Comparison of ENCODE assay signal across 1 cellular context in genomic region chr5:177455036-177455660, GRCh38.
TF ChIP-seq lines count a peak whose summit lies in the region.

No MANE protein-coding gene starts in this region.

TF ChIP-seq in K562, 482 proteins besides CTCF, POLR2A, EP300 and RAD21 (continued from another document and continues in another):
- peak; percentile 93 for TF ChIP-seq ARID4B (CRISPR knock-in tag; IDR thresholded peaks at IDR 0.05)
- TF ChIP-seq TCF3 (CRISPR knock-in tag; IDR thresholded peaks at IDR 0.05), result peak; percentile 33; the same call in 1 of the 2 replicates
- peak; percentile 88; the same call in 1 of the 2 replicates for TF ChIP-seq ILF3 (IDR thresholded peaks at IDR 0.05; ENCODE audit: borderline replicate concordance)
- peak; percentile 51; the same call in 1 of the 2 replicates for TF ChIP-seq NFIC (IDR thresholded peaks at IDR 0.05)
- TF ChIP-seq EGR1 (conservative IDR thresholded peaks at IDR 0.05), result peak; percentile 94
- 0 out of 2 replicates have a peak, but pooled peaks have one; percentile 26 for TF ChIP-seq PML (IDR thresholded peaks at IDR 0.05; ENCODE audit: low read length)
- TF ChIP-seq EP400 (IDR thresholded peaks at IDR 0.05), result peak; percentile 64; the same call in 1 of the 2 replicates
- TF ChIP-seq MNT (conservative IDR thresholded peaks at IDR 0.05), result peak; percentile 83 to 94
- peak in 1 of 2 experiments; percentile 75; a peak in 1 of 4 replicates for TF ChIP-seq RCOR1 (IDR thresholded peaks at IDR 0.05; ENCODE audit: borderline replicate concordance in 1 of 2, low read depth in 2 of 2, low read length in 2 of 2)
- peak; percentile 42 for TF ChIP-seq FOSL1 (tag; conservative IDR thresholded peaks at IDR 0.05)
- peak; percentile 69 for TF ChIP-seq NR2C2 (CRISPR knock-in tag; IDR thresholded peaks at IDR 0.05)
- TF ChIP-seq NR2C2 (tag; IDR thresholded peaks at IDR 0.05), result peak; percentile 36; the same call in 1 of the 2 replicates
- TF ChIP-seq KLF1 (tag; IDR thresholded peaks at IDR 0.05), result peak; percentile 73
- TF ChIP-seq TEAD1 (CRISPR knock-in tag; IDR thresholded peaks at IDR 0.05), result peak in 1 of 2 experiments; percentile 42; a peak in 1 of 4 replicates
- TF ChIP-seq HNRNPL (IDR thresholded peaks at IDR 0.05; ENCODE audit: low read depth, low read length), result peak; percentile 83
- TF ChIP-seq ZNF583 (CRISPR knock-in tag; IDR thresholded peaks at IDR 0.05), result peak; percentile 72
- peak in 1 of 2 experiments; percentile 72; a peak in 1 of 4 replicates for TF ChIP-seq UBTF (IDR thresholded peaks at IDR 0.05; ENCODE audit: borderline replicate concordance in 1 of 2, low read depth in 2 of 2, low read length in 2 of 2)
- TF ChIP-seq HNRNPLL (IDR thresholded peaks at IDR 0.05; ENCODE audit: low read depth, low read length, poor library complexity, severe bottlenecking), result peak; percentile 83
- peak; percentile 38 to 83; a peak in 3 of 4 replicates for TF ChIP-seq NONO (IDR thresholded peaks at IDR 0.05; ENCODE audit: low read depth in 2 of 2, low read length in 1 of 2)
- peak; percentile 28; the same call in 1 of the 2 replicates for TF ChIP-seq IRF2 (CRISPR knock-in tag; IDR thresholded peaks at IDR 0.05)
- peak in 2 of 3 experiments; percentile 63 to 67 for TF ChIP-seq YY1 (IDR thresholded peaks at IDR 0.05; ENCODE audit: borderline replicate concordance in 1 of 3, control insufficient read depth in 1 of 3, extremely low read depth in 1 of 3, insufficient read depth in 3 of 3, insufficient read length in 1 of 3, insufficient replicate concordance in 2 of 3, low read depth in 1 of 3, low read length in 2 of 3)
- peak; percentile 76 for TF ChIP-seq TAF1 (IDR thresholded peaks at IDR 0.05; ENCODE audit: control insufficient read depth, extremely low read depth, insufficient read depth, low read length, severe bottlenecking)
- peak; percentile 55 for TF ChIP-seq FUS (optimal IDR thresholded peaks at IDR 0.05; ENCODE audit: low read depth, low read length)
- no peak for TF ChIP-seq BRF2 (IDR thresholded peaks at IDR 0.05; ENCODE audit: borderline replicate concordance, insufficient read depth, insufficient read length)
- peak; percentile 60; the same call in 1 of the 2 replicates for TF ChIP-seq NCOR1 (IDR thresholded peaks at IDR 0.05)
- TF ChIP-seq ZNF124 (CRISPR knock-in tag; IDR thresholded peaks at IDR 0.05), result peak; percentile 23; the same call in 1 of the 2 replicates
- TF ChIP-seq POLR2H (tag; IDR thresholded peaks at IDR 0.05; ENCODE audit: low read depth), result no peak
- peak; percentile 56 for TF ChIP-seq RBBP5 (IDR thresholded peaks at IDR 0.05; ENCODE audit: borderline replicate concordance, insufficient read depth, low read length, poor library complexity, severe bottlenecking)
- peak; percentile 20 for TF ChIP-seq JUND (IDR thresholded peaks at IDR 0.05; ENCODE audit: borderline replicate concordance, low read depth, low read length)
- TF ChIP-seq JUND (tag; IDR thresholded peaks at IDR 0.05; ENCODE audit: borderline replicate concordance, low read depth, low read length), result peak; percentile 43; the same call in 1 of the 3 replicates
- peak; percentile 63; the same call in 1 of the 2 replicates for TF ChIP-seq ATF6 (CRISPR knock-in tag; IDR thresholded peaks at IDR 0.05)
- TF ChIP-seq ZNF511 (CRISPR knock-in tag; IDR thresholded peaks at IDR 0.05), result peak; percentile 46; the same call in 1 of the 2 replicates
- peak; percentile 52 for TF ChIP-seq TBP (optimal IDR thresholded peaks at IDR 0.05; ENCODE audit: low read depth, low read length)
- no peak for TF ChIP-seq ZNF274 (IDR thresholded peaks at IDR 0.05; ENCODE audit: borderline replicate concordance, low read depth, low read length)
- no peak for TF ChIP-seq ZNF717 (CRISPR knock-in tag; IDR thresholded peaks at IDR 0.05)
- TF ChIP-seq ID3 (CRISPR knock-in tag; IDR thresholded peaks at IDR 0.05), result no peak
- TF ChIP-seq ID3 (tag; IDR thresholded peaks at IDR 0.05), result peak; percentile 67; the same call in 1 of the 2 replicates
- TF ChIP-seq PPARD (CRISPR knock-in tag; IDR thresholded peaks at IDR 0.05), result no peak
- peak; percentile 61 for TF ChIP-seq CREB1 (IDR thresholded peaks at IDR 0.05)
- TF ChIP-seq CREB1 (CRISPR knock-in tag; IDR thresholded peaks at IDR 0.05), result no peak
- TF ChIP-seq HCFC1 (IDR thresholded peaks at IDR 0.05; ENCODE audit: low read depth, low read length), result peak; percentile 59
- TF ChIP-seq MXI1 (IDR thresholded peaks at IDR 0.05; ENCODE audit: low read depth, low read length), result peak; percentile 49; the same call in 1 of the 2 replicates
- no peak for TF ChIP-seq PHF21A (IDR thresholded peaks at IDR 0.05; ENCODE audit: borderline replicate concordance, low read depth)
- TF ChIP-seq ATF3 (IDR thresholded peaks at IDR 0.05), result no peak
- TF ChIP-seq ATF3 (CRISPR knock-in tag; conservative IDR thresholded peaks at IDR 0.05), result peak; percentile 67; the same call in 1 of the 2 replicates
- peak; percentile 93 for TF ChIP-seq L3MBTL2 (IDR thresholded peaks at IDR 0.05)
- TF ChIP-seq ZNF740 (CRISPR knock-in tag; IDR thresholded peaks at IDR 0.05), result peak; percentile 23; the same call in 1 of the 2 replicates
- no peak; a peak in 1 of 4 replicates for TF ChIP-seq ZNF740 (tag; IDR thresholded peaks at IDR 0.05)
- TF ChIP-seq RAD51 (IDR thresholded peaks at IDR 0.05; ENCODE audit: borderline replicate concordance, low read depth), result no peak
- peak; percentile 57; the same call in 1 of the 2 replicates for TF ChIP-seq ZNF644 (tag; IDR thresholded peaks at IDR 0.05; ENCODE audit: low read depth)
- peak; percentile 31; the same call in 1 of the 2 replicates for TF ChIP-seq ZNF431 (CRISPR knock-in tag; IDR thresholded peaks at IDR 0.05)
- TF ChIP-seq HDAC1 (IDR thresholded peaks at IDR 0.05), result peak in 1 of 2 experiments; percentile 60; a peak in 2 of 4 replicates
